9 cellular contexts compared by ENCODE assay signal in genomic region chr4:68719075-68719473, GRCh38. TPM values are rescaled to one million over a fixed set of nuclear protein-coding genes. Genes with fewer than 3 reads are reported as not detected.
"Had no signal": no experiment of that assay in that cellular context is flagged by ENCODE, and none has a peak within 500 bp of the region (broad histone marks: within the 10 kb centered on the region; RNA-seq: fewer than 3 reads in every experiment).

No MANE protein-coding gene starts in this region.

- H3K27ac Mint-ChIP-seq: GM23338, H9, IgD-negative memory B cell had no signal

- ATAC-seq: GM23338 had no signal

- H3K36me3 Mint-ChIP-seq: IgD-negative memory B cell had no signal

- H3K27me3 Mint-ChIP-seq: IgD-negative memory B cell had no signal

- H3K4me3 ChIP-seq: GM23338 had no signal

- FAIRE-seq: H1, H54, HTR-8/SVneo had no signal

- H2AFZ ChIP-seq: GM23338 had no signal

- H3K4me2 ChIP-seq: GM23338, KMS-11 had no signal

- DNase-seq: H9, HCEC 1CT, KBM-7 had no signal

- H3K27ac ChIP-seq: KMS-11 had no signal

- H3K4me3 Mint-ChIP-seq: GM23338, H9, IgD-negative memory B cell had no signal

- H3K9ac ChIP-seq: KMS-11 had no signal

RNA-seq across cellular contexts. Expression of gene UGT2B15, which starts 48.6 kb away (rescaled TPM):
- total RNA-seq: GM23338, H1, H9 had no signal
- polyA plus RNA-seq: GM23338, H1 had no signal
